In genomic region chr1:99527078-99527477, GRCh38 we compare ENCODE assay signal across 11 cellular contexts.
DNase-seq lines count a peak whose midpoint lies in the region; FAIRE-seq and TF ChIP-seq lines count a peak whose summit lies in the region.
"Had no signal": no experiment of that assay in that cellular context is flagged by ENCODE, and none has a peak within 500 bp of the region (broad histone marks: within the 10 kb centered on the region; RNA-seq: fewer than 3 reads in every experiment).

No MANE protein-coding gene starts in this region.

- WGBS in endodermal cell (ENCODE audit: insufficient coverage in 1 of 2, insufficient read length in 1 of 2), 2 experiments = 88% methylated on average over 3 of the region's 3 CpGs; no CpG with 5 or more reads in 1 of the 2 experiments
- no CpG with 5 or more reads among the region's 3 CpGs for WGBS in neuronal stem cell (ENCODE audit: extremely low coverage in 2 of 2, insufficient read length in 2 of 2, insufficient replicate concordance in 1 of 2), 2 donors

- FAIRE-seq in H54 (lab: Jason Lieb, UNC) = no peak
- FAIRE-seq: GM12892 had no signal

- H2AFZ ChIP-seq in OCI-LY1 (ENCODE audit: low read length) = no peak overlapping the region
- peak overlapping the region; percentile 32 for H2AFZ ChIP-seq in neuronal stem cell (ENCODE audit: low read length)

- no peak overlapping the region for H2BK120ac ChIP-seq in neuronal stem cell (ENCODE audit: low read depth, low read length)

- H3K18ac ChIP-seq in neuronal stem cell (ENCODE audit: low read length) = no peak overlapping the region

- no peak overlapping the region for H2BK15ac ChIP-seq in neuronal stem cell (ENCODE audit: low read length)

- H2AK5ac ChIP-seq in neuronal stem cell (ENCODE audit: low read depth, low read length) = no peak overlapping the region

- H3K36me3 ChIP-seq in OCI-LY1 (ENCODE audit: insufficient read depth, low read length) (no peaks in the 10 kb centered on the region), endodermal cell (ENCODE audit: control insufficient read depth, insufficient read depth, low read length) (no peaks in the 10 kb centered on the region), neuronal stem cell (replicated peaks in 1 of 2; ENCODE audit: control insufficient read depth in 2 of 2, insufficient read depth in 2 of 2, low read length in 2 of 2) (no peaks in the 10 kb centered on the region)

- no peak overlapping the region for H3K4me3 Mint-ChIP-seq in endodermal cell
- H3K4me3 Mint-ChIP-seq: memory B cell had no signal

- no peak overlapping the region for H3K9ac ChIP-seq in OCI-LY1 (ENCODE audit: low read length)
- no peak overlapping the region for H3K9ac ChIP-seq in endodermal cell (ENCODE audit: extremely low read depth, low read length, poor library complexity, severe bottlenecking)
- no peak overlapping the region for H3K9ac ChIP-seq in neuronal stem cell (ENCODE audit: low read depth, low read length, poor library complexity)

- H3K4me3 ChIP-seq in OCI-LY1 (ENCODE audit: low read depth, low read length, poor library complexity, severe bottlenecking) = no peak overlapping the region
- H3K4me3 ChIP-seq in endodermal cell (ENCODE audit: low read length) = no peak overlapping the region
- H3K4me3 ChIP-seq in neuronal stem cell (ENCODE audit: low read length in 2 of 2) = no peak overlapping the region

- no peak overlapping the region for H3K14ac ChIP-seq in neuronal stem cell (ENCODE audit: low read length)

- no peak overlapping the region for H2BK12ac ChIP-seq in neuronal stem cell (ENCODE audit: low read length)

- H2BK5ac ChIP-seq in neuronal stem cell (ENCODE audit: low read length) = no peak overlapping the region

- no peaks in the 10 kb centered on the region for H3K79me1 ChIP-seq in neuronal stem cell (ENCODE audit: low read depth, low read length)

- H4K91ac ChIP-seq in neuronal stem cell (ENCODE audit: low read depth, low read length, poor library complexity) = no peak overlapping the region

- H3K36me3 Mint-ChIP-seq in endodermal cell (ENCODE audit: low read depth) = no peaks in the 10 kb centered on the region
- H3K36me3 Mint-ChIP-seq: memory B cell had no signal

- H4K8ac ChIP-seq in neuronal stem cell (ENCODE audit: low read depth, low read length) = no peak overlapping the region

- TF ChIP-seq CTCF in OCI-LY1 (IDR thresholded peaks at IDR 0.05; ENCODE audit: low read length) = peak; percentile 36; the same call in 1 of the 2 replicates
- TF ChIP-seq CTCF in endodermal cell (conservative IDR thresholded peaks at IDR 0.05) = peak; percentile 67

- no peak for TF ChIP-seq POLR2A in H54 (IDR thresholded peaks at IDR 0.05; ENCODE audit: low read depth, low read length)

- no peak overlapping the region for H3K23ac ChIP-seq in neuronal stem cell (ENCODE audit: low read depth, low read length, poor library complexity)

- no peak overlapping the region for H3K27ac ChIP-seq in OCI-LY1 (ENCODE audit: low read depth, low read length, poor library complexity, severe bottlenecking)
- no peak overlapping the region for H3K27ac ChIP-seq in endodermal cell (ENCODE audit: low read depth, low read length)
- no peak overlapping the region for H3K27ac ChIP-seq in neuronal stem cell (replicated peaks; ENCODE audit: low read length)

- no peak overlapping the region for H3K27ac Mint-ChIP-seq in endodermal cell
- H3K27ac Mint-ChIP-seq: memory B cell had no signal

- DNase-seq in ELR (ENCODE audit: low read depth) (peak; percentile 41), endodermal cell (no peak), neuronal stem cell (ENCODE audit: low spot score) (no peak), NCI-H510A treated with DMSO at 0.1 percent for 48 hours (lab: John Stamatoyannopoulos, UW) (no peak), NCI-H69 (lab: John Stamatoyannopoulos, UW) (no peak), H54 (ENCODE audit: insufficient read length, low spot score) (no peak)
- no peak for DNase-seq in activated CD4-positive, alpha-beta T cell treated with anti-CD3 and anti-CD28 coated beads for 4 hours
- DNase-seq: NCI-H1105 had no signal

- H3K79me2 ChIP-seq in OCI-LY1 (ENCODE audit: insufficient read depth, low read length) = no peaks in the 10 kb centered on the region

- H3K9me3 Mint-ChIP-seq in endodermal cell = no peaks in the 10 kb centered on the region

- H3K4me1 Mint-ChIP-seq in endodermal cell = peaks cover 11% of the 10 kb centered on the region
- H3K4me1 Mint-ChIP-seq: memory B cell had no signal

- no peaks in the 10 kb centered on the region for H3K9me2 ChIP-seq in OCI-LY1 (ENCODE audit: low read depth, low read length)

- H3K4me1 ChIP-seq in OCI-LY1 (ENCODE audit: insufficient read depth, low read length, severe bottlenecking) (no peaks in the 10 kb centered on the region), endodermal cell (ENCODE audit: control insufficient read depth, insufficient read depth, low read length) (peaks cover 2% of the 10 kb centered on the region), neuronal stem cell (ENCODE audit: control insufficient read depth in 2 of 2, insufficient read depth in 1 of 2, low read depth in 1 of 2, low read length in 2 of 2) (peaks cover 0 to under 1% of the 10 kb centered on the region in 2 donors)

- no peak overlapping the region for H3K4me2 ChIP-seq in OCI-LY1 (ENCODE audit: low read length)
- H3K4me2 ChIP-seq in neuronal stem cell (ENCODE audit: insufficient read depth, low read length, poor library complexity, severe bottlenecking) = no peak overlapping the region

- H3K9me3 ChIP-seq in OCI-LY1 (ENCODE audit: low read length) = no peaks in the 10 kb centered on the region
- H3K9me3 ChIP-seq in endodermal cell (ENCODE audit: control insufficient read depth, low read length) = no peaks in the 10 kb centered on the region
- H3K9me3 ChIP-seq in neuronal stem cell (replicated peaks in 1 of 2; ENCODE audit: control insufficient read depth in 2 of 2, insufficient read depth in 1 of 2, low read depth in 1 of 2, low read length in 2 of 2) = no peaks in the 10 kb centered on the region

- no peaks in the 10 kb centered on the region for H3F3A ChIP-seq in OCI-LY1 (ENCODE audit: insufficient read depth, low read length)

- H3K27me3 ChIP-seq in OCI-LY1 (ENCODE audit: insufficient read depth, low read length) = no peaks in the 10 kb centered on the region
- H3K27me3 ChIP-seq in endodermal cell (ENCODE audit: control insufficient read depth, insufficient read depth, low read length, poor library complexity, severe bottlenecking) = no peaks in the 10 kb centered on the region
- no peaks in the 10 kb centered on the region for H3K27me3 ChIP-seq in neuronal stem cell (ENCODE audit: control insufficient read depth in 3 of 3, insufficient read depth in 3 of 3, low read depth in 1 of 3, low read length in 3 of 3)

- no peak overlapping the region for H3K4ac ChIP-seq in neuronal stem cell (ENCODE audit: low read length)

- H3K27me3 Mint-ChIP-seq in endodermal cell (ENCODE audit: insufficient read depth) = no peaks in the 10 kb centered on the region

- H4K20me1 ChIP-seq in OCI-LY1 (ENCODE audit: insufficient read depth, low read length) = no peaks in the 10 kb centered on the region
